Comparison of ENCODE assay signal across 8 cellular contexts in genomic region chr11:110093407-110094297, GRCh38. TPM values are rescaled to one million over a fixed set of nuclear protein-coding genes. Genes with fewer than 3 reads are reported as not detected.
DNase-seq lines count a peak whose midpoint lies in the region; ATAC-seq and TF ChIP-seq lines count a peak whose summit lies in the region.

No MANE protein-coding gene starts in this region.

- DNase-seq in Calu3 (peak; percentile 34), mammary epithelial cell (peak; percentile 63), immature natural killer cell (no peak), sigmoid colon (peak; percentile 81), NCI-H2029 treated with DMSO at 0.1 percent for 48 hours (lab: John Stamatoyannopoulos, UW) (no peak)

- TF ChIP-seq CTCF in Calu3 (IDR thresholded peaks at IDR 0.05; ENCODE audit: unreplicated experiment) (no peak), mammary epithelial cell (conservative IDR thresholded peaks at IDR 0.05 in 1 of 2, IDR thresholded peaks at IDR 0.05 in 1 of 2; ENCODE audit: extremely low read depth in 1 of 2, insufficient read depth in 1 of 2, low read depth in 1 of 2, low read length in 2 of 2) (no peak), sigmoid colon (IDR thresholded peaks at IDR 0.05) (no peak)

- H3K36me3 Mint-ChIP-seq in Calu3 (ENCODE audit: insufficient read depth, unreplicated experiment) (peaks cover 17% of the 10 kb centered on the region), immature natural killer cell (no peaks in the 10 kb centered on the region)

- peak overlapping the region; percentile 73 to 87 (median 74) for H3K4me3 ChIP-seq in mammary epithelial cell (replicated peaks in 1 of 3; ENCODE audit: insufficient read depth in 1 of 3, low read depth in 2 of 3, low read length in 3 of 3)
- H3K4me3 ChIP-seq in sigmoid colon = peak overlapping the region; percentile 75 to 84 (median 80)

- CTCF ChIA-PET in Calu3 (lab: Charles Lee) (interaction anchor here (0.7 kb wide), 2 partner anchors 48 to 1672 kb away, joined by 3 read pairs; no protein-coding TSS in a partner anchor), mammary epithelial cell (lab: Charles Lee; ENCODE audit: low non-redundant PET) (interaction anchor here (0.5 to 0.6 kb wide), 2 partner anchors 128 to 154 kb away, joined by 3 read pairs; no protein-coding TSS in a partner anchor)

- TF ChIP-seq POLR2A in sigmoid colon (IDR thresholded peaks at IDR 0.05) = no peak

- no peaks in the 10 kb centered on the region for H3K36me3 ChIP-seq in mammary epithelial cell (ENCODE audit: insufficient read depth, low read length)
- H3K36me3 ChIP-seq in sigmoid colon = no peaks in the 10 kb centered on the region

- ATAC-seq in GM19328 (IDR thresholded peaks at IDR 0.05; ENCODE audit: unreplicated experiment) (peak; percentile 22), HG03432 (IDR thresholded peaks at IDR 0.05; ENCODE audit: unreplicated experiment) (peak; percentile 15)

- no peaks in the 10 kb centered on the region for H4K20me1 ChIP-seq in mammary epithelial cell (ENCODE audit: insufficient read depth, low read length)

- H3K27me3 Mint-ChIP-seq in Calu3 (ENCODE audit: unreplicated experiment) (no peaks in the 10 kb centered on the region), immature natural killer cell (ENCODE audit: low read depth in 3 of 3) (peaks cover 3 to 26% (median 6%) of the 10 kb centered on the region in 3 donors)

- H3K4me3 Mint-ChIP-seq in Calu3 (ENCODE audit: low read depth, unreplicated experiment) (peak overlapping the region; percentile 87), immature natural killer cell (peak overlapping the region in 4 of 5 donors; percentile 53 to 72 (median 62))

- H2AFZ ChIP-seq in mammary epithelial cell (ENCODE audit: low read depth, low read length) = peak overlapping the region; percentile 75

- H3K9me3 ChIP-seq in mammary epithelial cell (replicated peaks; ENCODE audit: insufficient read depth, low read length) (no peaks in the 10 kb centered on the region), sigmoid colon (no peaks in the 10 kb centered on the region)

- H3K27ac ChIP-seq in mammary epithelial cell (ENCODE audit: insufficient read depth, low read depth, low read length) (peak overlapping the region; percentile 90), sigmoid colon (peak overlapping the region; percentile 97 to 99 (median 97))

- no TSS peak for BruUV-seq in Calu3 (replicated peaks; lab: Mats Ljungman, UMichigan)
- BruUV-seq in mammary epithelial cell (replicated peaks; lab: Mats Ljungman, UMichigan) = TSS peak; percentile 17

- intact Hi-C loops in Calu3 (cut with micrococcal nuclease; ENCODE audit: unreplicated experiment) (loop anchor here (5.0 to 10.0 kb wide), 2 partner anchors 99 to 271 kb away; no protein-coding TSS in a partner anchor), mammary epithelial cell (cut with micrococcal nuclease) (loop anchor here (2.0 to 5.0 kb wide), 3 partner anchors 49 to 284 kb away; no protein-coding TSS in a partner anchor), sigmoid colon (cut with DNase I) (loop anchor here (2.0 to 10.0 kb wide), 4 partner anchors 146 to 335 kb away; partner anchors contain the start of genes FDX1 and RDX)

- H3K4me2 ChIP-seq in mammary epithelial cell (ENCODE audit: insufficient read depth, low read depth, low read length) = peak overlapping the region; percentile 73

- no peak for TF ChIP-seq EP300 in sigmoid colon (IDR thresholded peaks at IDR 0.05)

- H3K9ac ChIP-seq in mammary epithelial cell (ENCODE audit: insufficient read depth, low read length) = peak overlapping the region; percentile 87

- H3K79me2 ChIP-seq in mammary epithelial cell (ENCODE audit: insufficient read depth, low read length) = peaks cover 57% of the 10 kb centered on the region

- H3K4me1 Mint-ChIP-seq in Calu3 (ENCODE audit: low read depth, unreplicated experiment) (peaks cover 9% of the 10 kb centered on the region), immature natural killer cell (peaks cover 8 to 12% of the 10 kb centered on the region in 2 donors)

- in situ Hi-C loops in mammary epithelial cell (cut with MboI; ENCODE audit: low sequenced_read_pairs in 2 of 2) = loop anchor here in 1 of 2 donors (10.0 kb wide), 1 partner anchor 149 kb away; no protein-coding TSS in a partner anchor

- H3K9me3 Mint-ChIP-seq in Calu3 (ENCODE audit: low read depth, unreplicated experiment) (no peaks in the 10 kb centered on the region), immature natural killer cell (peaks cover 0 to 7% (median 0%) of the 10 kb centered on the region in 6 donors)

- H3K27me3 ChIP-seq in mammary epithelial cell (ENCODE audit: insufficient read depth, low read length) = no peaks in the 10 kb centered on the region
- H3K27me3 ChIP-seq in sigmoid colon = no peaks in the 10 kb centered on the region

- WGBS in mammary epithelial cell (ENCODE audit: low coverage, missing lambda C conversion rate) = 2% methylated on average over 9 of the region's 80 CpGs
- WGBS in sigmoid colon, 2 donors = 1% methylated on average over 80 of the region's 80 CpGs

- H3K4me1 ChIP-seq in mammary epithelial cell (ENCODE audit: insufficient read depth, low read length) = peaks cover 38% of the 10 kb centered on the region
- peaks cover 0 to 39% (median 19%) of the 10 kb centered on the region in 4 donors for H3K4me1 ChIP-seq in sigmoid colon

- H3K27ac Mint-ChIP-seq in Calu3 (ENCODE audit: unreplicated experiment) = peak overlapping the region; percentile 89
- H3K27ac Mint-ChIP-seq in immature natural killer cell = no peak overlapping the region

- dilution Hi-C loops in mammary epithelial cell (cut with HindIII; ENCODE audit: low sequenced_read_pairs) = no loop called here

TF ChIP-seq in PFSK-1, 5 proteins besides CTCF, POLR2A, EP300 and RAD21:
- TF ChIP-seq POLR2AphosphoS5 (IDR thresholded peaks at IDR 0.05; ENCODE audit: low read depth, low read length) (no peak; the same call in 1 of the 2 replicates), TAF1 (IDR thresholded peaks at IDR 0.05; ENCODE audit: borderline replicate concordance, insufficient read depth, low read length) (0 out of 2 replicates have a peak, but pooled peaks have one; percentile 38), FOXP2 (optimal IDR thresholded peaks at IDR 0.05; ENCODE audit: borderline replicate concordance, extremely low read depth, extremely low read length, insufficient read depth) (peak; percentile 23)

RNA-seq across cellular contexts. Expression of gene ZC3H12C, which starts 0.5 kb away (rescaled TPM):
- total RNA-seq in Calu3 (2022) = 11.1 and 14.1 TPM in 2 replicates
- polyA plus RNA-seq in PFSK-1 (2012; ENCODE audit: insufficient read length, low read depth) = 3.0 TPM
- total RNA-seq in mammary epithelial cell = 10 to 100 TPM; 16.0 to 26.9 TPM
- polyA plus RNA-seq in mammary epithelial cell = 14.0 TPM
- 22.2 TPM for polyA minus RNA-seq in mammary epithelial cell
- not detected for polyA plus RNA-seq in immature natural killer cell
- total RNA-seq in sigmoid colon = 10 to 100 TPM; 16.4 to 21.7 (median 18.8) TPM
- polyA plus RNA-seq in sigmoid colon = 1 to 10 TPM; 1.8 to 3.9 (median 3.7) TPM

Comparison
In these comparisons a context has a peak if more than half of its experiments do, and no peak if none do; other contexts are left out.
1. DNase-seq: peak in Calu3 (single experiment), mammary epithelial cell (single experiment) and sigmoid colon (single experiment); none in immature natural killer cell (0 of 3) and NCI-H2029 treated with DMSO at 0.1 percent for 48 hours (single experiment).